ENCODE assay signal across 8 cellular contexts in the genomic region with DNA sequence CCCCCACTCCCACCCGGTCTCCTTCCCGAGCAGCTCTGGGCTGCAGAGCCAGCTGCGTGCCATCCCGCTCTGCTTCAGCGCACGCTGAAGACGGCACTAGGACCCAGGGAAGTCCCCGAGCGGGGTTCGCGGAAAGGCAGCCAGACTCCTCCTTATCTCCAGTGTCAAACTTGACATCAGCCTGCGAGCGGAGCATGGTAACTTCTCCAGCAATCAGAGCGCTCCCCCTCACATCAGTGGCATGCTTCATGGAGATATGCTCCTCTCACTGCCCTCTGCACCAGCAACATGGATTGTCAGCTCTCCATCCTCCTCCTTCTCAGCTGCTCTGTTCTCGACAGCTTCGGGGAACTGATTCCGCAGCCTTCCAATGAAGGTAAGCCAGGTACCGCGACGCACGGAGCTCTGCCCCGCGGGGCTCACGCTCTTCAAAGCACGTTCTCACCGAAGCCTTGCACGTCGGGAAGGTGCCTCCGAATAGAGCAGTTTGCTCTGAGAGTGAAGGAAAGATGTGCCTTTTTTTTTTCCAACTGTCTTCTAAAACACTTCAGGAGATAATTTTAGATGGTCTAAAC. TPM values are rescaled to one million over a fixed set of nuclear protein-coding genes. Genes with fewer than 3 reads are reported as not detected.
DNase-seq lines count a peak whose midpoint lies in the region; ATAC-seq and TF ChIP-seq lines count a peak whose summit lies in the region.

Gene EPHA3, plus strand, starts transcription at position 161 of the 575 bp plus-strand sequence. Its CDS starts 128 bp downstream, at position 289.

- CTCF ChIA-PET in A673 (lab: Charles Lee): no interaction called here

- TF ChIP-seq CTCF in A673 (conservative IDR thresholded peaks at IDR 0.05; ENCODE audit: low read depth, low read length): no peak
- TF ChIP-seq CTCF in fibroblast of the aortic adventitia (IDR thresholded peaks at IDR 0.05; ENCODE audit: insufficient read depth, low read length): no peak

- peaks cover 17% of the 10 kb centered on the region for H3K4me1 Mint-ChIP-seq in activated T-cell treated with anti-CD3 and anti-CD28 coated beads, Interleukin-2, amount 50 U/mL, for 72 hours (ENCODE audit: low read depth)
- peaks cover 11 to 19% (median 16%) of the 10 kb centered on the region in 3 donors for H3K4me1 Mint-ChIP-seq in naive B cell

- no peaks in the 10 kb centered on the region for H3K36me3 Mint-ChIP-seq in activated T-cell treated with anti-CD3 and anti-CD28 coated beads, Interleukin-2, amount 50 U/mL, for 72 hours (ENCODE audit: insufficient read depth in 2 of 2)
- no peaks in the 10 kb centered on the region for H3K36me3 Mint-ChIP-seq in naive B cell

- H3K27ac ChIP-seq in A673 (ENCODE audit: low read depth, low read length, poor library complexity, severe bottlenecking) (peak within 1 kb of the TSS; percentile 19), temporal lobe (ENCODE audit: low read depth, low read length) (no peak within 1 kb of the TSS)

- ATAC-seq in GM18520 (IDR thresholded peaks at IDR 0.05; ENCODE audit: unreplicated experiment): peak; percentile 92
- ATAC-seq in HG03025 (IDR thresholded peaks at IDR 0.05; ENCODE audit: low FRiP score, unreplicated experiment): peak; percentile 93
- peak; percentile 85 to 93 for ATAC-seq in activated T-cell treated with anti-CD3 and anti-CD28 coated beads, Interleukin-2, amount 50 U/mL, for 72 hours (replicated peaks in 1 of 2)
- ATAC-seq in naive B cell (ENCODE audit: low read depth in 2 of 2): peak; percentile 94 to 95

- H3K27me3 Mint-ChIP-seq in activated T-cell treated with anti-CD3 and anti-CD28 coated beads, Interleukin-2, amount 50 U/mL, for 72 hours (ENCODE audit: low read depth): no peaks in the 10 kb centered on the region
- H3K27me3 Mint-ChIP-seq in naive B cell: peaks cover 14 to 22% (median 16%) of the 10 kb centered on the region in 3 donors

- BruUV-seq in A673 (replicated peaks; lab: Mats Ljungman, UMichigan): no TSS peak

- no peak within 1 kb of the TSS for H3K27ac Mint-ChIP-seq in activated T-cell treated with anti-CD3 and anti-CD28 coated beads, Interleukin-2, amount 50 U/mL, for 72 hours
- H3K27ac Mint-ChIP-seq in naive B cell: peak within 1 kb of the TSS in 3 of 6 donors; percentile 13 to 72 (median 23)

- peak within 1 kb of the TSS; percentile 67 to 79 for H3K4me3 Mint-ChIP-seq in activated T-cell treated with anti-CD3 and anti-CD28 coated beads, Interleukin-2, amount 50 U/mL, for 72 hours
- H3K4me3 Mint-ChIP-seq in naive B cell: peak within 1 kb of the TSS; percentile 73 to 93 (median 89)

- no peaks in the 10 kb centered on the region for H3K36me3 ChIP-seq in A673 (ENCODE audit: insufficient read depth, low read length, poor library complexity, severe bottlenecking)

- intact Hi-C loops in A673 (cut with micrococcal nuclease; ENCODE audit: unreplicated experiment): loop anchor here (5.0 kb wide), 2 partner anchors 405 to 905 kb away; no protein-coding TSS in a partner anchor

- no peaks in the 10 kb centered on the region for H3K9me3 Mint-ChIP-seq in activated T-cell treated with anti-CD3 and anti-CD28 coated beads, Interleukin-2, amount 50 U/mL, for 72 hours
- no peaks in the 10 kb centered on the region for H3K9me3 Mint-ChIP-seq in naive B cell

- H3K4me3 ChIP-seq in A673 (ENCODE audit: low read depth, low read length, poor library complexity, severe bottlenecking): peak within 1 kb of the TSS; percentile 59
- H3K4me3 ChIP-seq in fibroblast of the aortic adventitia (ENCODE audit: low read depth, low read length): peak within 1 kb of the TSS; percentile 61

- H3K9me3 ChIP-seq in A673 (ENCODE audit: low read depth, low read length, poor library complexity, severe bottlenecking): no peaks in the 10 kb centered on the region

- POLR2A ChIA-PET in A673 (lab: Charles Lee; ENCODE audit: low non-redundant PET): no interaction called here

- H3K4me1 ChIP-seq in A673 (ENCODE audit: insufficient read depth, low read length, poor library complexity, severe bottlenecking): peaks cover 39% of the 10 kb centered on the region

- DNase-seq in A673 (ENCODE audit: low spot score): peak; percentile 96
- DNase-seq in NCI-H524 treated with DMSO at 0.1 percent for 48 hours (lab: John Stamatoyannopoulos, UW): peak; percentile 35
- DNase-seq in activated T-cell treated with anti-CD3 and anti-CD28 coated beads, Interleukin-2, amount 50 U/mL, for 72 hours: peak; percentile 43 to 46
- peak; percentile 46 for DNase-seq in fibroblast of the aortic adventitia (ENCODE audit: low read depth)
- DNase-seq in naive B cell: peak; percentile 37

- no peaks in the 10 kb centered on the region for H3K27me3 ChIP-seq in A673 (replicated peaks; ENCODE audit: insufficient read depth, low read depth, low read length, poor library complexity)

RNA-seq across cellular contexts. Expression of gene EPHA3, which starts in this region (rescaled TPM):
- 21.5 and 25.7 TPM in 2 replicates for total RNA-seq in A673 (2021)
- under 1 TPM; 0.14 to 0.35 TPM for total RNA-seq in activated T-cell treated with anti-CD3 and anti-CD28 coated beads, Interleukin-2, amount 50 U/mL, for 72 hours
- 0.98 and 6.1 TPM in 2 replicates for total RNA-seq in fibroblast of the aortic adventitia (ENCODE audit: low replicate concordance)
- polyA plus RNA-seq in naive B cell (ENCODE audit: low read depth in 6 of 6): not detected
- total RNA-seq in temporal lobe: 105 TPM

Comparison
In these comparisons a context has a peak if more than half of its experiments do, and no peak if none do; other contexts are left out.
1. Peak in DNase-seq and ATAC-seq in activated T-cell treated with anti-CD3 and anti-CD28 coated beads, Interleukin-2, amount 50 U/mL, for 72 hours; RNA of the gene not detected or under 1 TPM.
2. Peak in DNase-seq and ATAC-seq in naive B cell; RNA of the gene not detected or under 1 TPM.
3. DNase-seq: peak in every context shown above with its lines; median percentile 96 in A673; 46 in fibroblast of the aortic adventitia; 44 in activated T-cell treated with anti-CD3 and anti-CD28 coated beads, Interleukin-2, amount 50 U/mL, for 72 hours; 37 in naive B cell; 35 in NCI-H524 treated with DMSO at 0.1 percent for 48 hours.